Comparison of ENCODE assay signal across 8 cellular contexts in the genomic region with DNA sequence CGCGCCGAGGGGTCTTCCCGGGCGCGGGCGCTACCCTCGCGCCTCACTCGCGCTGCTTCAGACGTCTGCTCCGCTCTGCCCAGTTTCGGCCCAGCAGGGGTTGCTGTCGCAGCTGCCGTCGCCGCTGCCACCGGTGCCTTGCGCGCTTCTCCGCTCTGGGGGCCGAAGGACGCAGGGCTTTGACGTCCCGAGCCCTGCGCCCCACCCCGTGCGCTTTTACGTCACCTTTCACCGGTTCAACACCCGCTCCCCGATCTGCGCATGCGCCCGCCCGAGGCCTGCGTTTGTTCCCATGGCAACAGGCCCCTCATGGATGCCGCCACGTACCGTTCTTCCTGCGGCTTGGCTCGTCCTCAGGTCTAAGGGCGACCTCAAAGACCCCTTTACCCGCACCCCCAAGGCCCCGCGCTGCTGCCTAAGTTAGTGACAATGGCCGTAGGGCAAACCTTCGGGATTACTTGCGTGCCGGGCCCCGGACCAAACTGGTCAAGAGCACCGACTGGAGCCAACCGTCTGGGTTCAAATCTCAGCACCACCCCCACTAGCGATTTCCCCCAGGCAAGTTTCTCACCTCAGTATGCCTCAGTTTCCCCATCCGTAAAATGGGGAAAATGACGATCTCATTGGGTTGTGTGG. TPM values are rescaled to one million over a fixed set of nuclear protein-coding genes. Genes with fewer than 3 reads are reported as not detected.
DNase-seq lines count a peak whose midpoint lies in the region; ATAC-seq, FAIRE-seq and TF ChIP-seq lines count a peak whose summit lies in the region.

No MANE protein-coding gene starts in this region.

- peaks cover 38% of the 10 kb centered on the region for H3K36me3 Mint-ChIP-seq in dendritic cell treated with granulocyte-macrophage colony-stimulating factor and Interleukin-4, amounts not matched to agents 40 ng/mL and 50 ng/mL, for 4 days (ENCODE audit: low read depth)

- peak; percentile 55; the same call in 1 of the 2 replicates for TF ChIP-seq RAD21 in HepG2 (CRISPR knock-in tag; IDR thresholded peaks at IDR 0.05)

- peak overlapping the region; percentile 79 to 92 (median 86) for H3K9ac ChIP-seq in BLaER1 treated with 17β-estradiol and CSF1 and Interleukin-3, amounts not matched to agents 10 nM and 100 nM
- peak overlapping the region; percentile 94 for H3K9ac ChIP-seq in HepG2 (ENCODE audit: insufficient read depth, low read depth, low read length)

- peaks cover 0 to 6% (median 4%) of the 10 kb centered on the region in 11 experiments; a peak in 8 of 22 replicates for H3K27me3 ChIP-seq in BLaER1 treated with 17β-estradiol and CSF1 and Interleukin-3, amounts not matched to agents 10 nM and 100 nM
- H3K27me3 ChIP-seq in HepG2 (ENCODE audit: control insufficient read depth in 1 of 2, insufficient read depth in 2 of 2, low read length in 2 of 2), result no peaks in the 10 kb centered on the region

- peaks cover 0 to 7% (median 0%) of the 10 kb centered on the region in 11 experiments; a peak in 2 of 22 replicates for H3K36me3 ChIP-seq in BLaER1 treated with 17β-estradiol and CSF1 and Interleukin-3, amounts not matched to agents 10 nM and 100 nM
- H3K36me3 ChIP-seq in HepG2 (replicated peaks in 1 of 2; ENCODE audit: control insufficient read depth in 1 of 2, insufficient read depth in 2 of 2, low read length in 2 of 2), result no peaks in the 10 kb centered on the region

- peaks cover 31 to 43% (median 36%) of the 10 kb centered on the region in 10 experiments for H3K4me1 ChIP-seq in BLaER1 treated with 17β-estradiol and CSF1 and Interleukin-3, amounts not matched to agents 10 nM and 100 nM
- peaks cover 54% of the 10 kb centered on the region for H3K4me1 ChIP-seq in HepG2 (ENCODE audit: insufficient read depth, low read length)

- H3K27me3 Mint-ChIP-seq in dendritic cell treated with granulocyte-macrophage colony-stimulating factor and Interleukin-4, amounts not matched to agents 40 ng/mL and 50 ng/mL, for 4 days, result peaks cover 27% of the 10 kb centered on the region

- POLR2A ChIA-PET in HepG2 (lab: Yijun Ruan, JAX), result interaction anchor here (0.8 kb wide), 1 partner anchor 116 kb away, joined by 3 read pairs; a partner anchor contains a TSS

- in situ Hi-C loops in HepG2 (cut with HindIII; ENCODE audit: extremely low pct_ligation_motif_present, low pct_unique_long_range_greater_than_20kb), result loop anchor here (5.0 kb wide), 1 partner anchor 106 kb away; a partner anchor contains a TSS

- 0% methylated on average over 3 of the region's 57 CpGs for WGBS in HepG2 (ENCODE audit: low lambda C conversion rate)

- H3K4me2 ChIP-seq in BLaER1 treated with 17β-estradiol and CSF1 and Interleukin-3, amounts not matched to agents 10 nM and 100 nM, result peak overlapping the region; percentile 76 to 98 (median 90)
- peak overlapping the region; percentile 95 for H3K4me2 ChIP-seq in HepG2 (ENCODE audit: low read depth, low read length)

- no TSS peak for BruUV-seq in HepG2 (replicated peaks; lab: Mats Ljungman, UMichigan)

- H2AFZ ChIP-seq in HepG2 (ENCODE audit: low read length), result no peak overlapping the region

- H3K4me1 Mint-ChIP-seq in dendritic cell treated with granulocyte-macrophage colony-stimulating factor and Interleukin-4, amounts not matched to agents 40 ng/mL and 50 ng/mL, for 4 days (ENCODE audit: low read depth), result peaks cover 44% of the 10 kb centered on the region

- peak overlapping the region; percentile 98 for H3K27ac Mint-ChIP-seq in dendritic cell treated with granulocyte-macrophage colony-stimulating factor and Interleukin-4, amounts not matched to agents 40 ng/mL and 50 ng/mL, for 4 days

- H3K79me2 ChIP-seq in HepG2 (ENCODE audit: insufficient read depth, low read length), result peaks cover 10% of the 10 kb centered on the region

- peak; percentile 19; the same call in 1 of the 2 replicates for TF ChIP-seq CTCF in HepG2 (CRISPR knock-in tag; IDR thresholded peaks at IDR 0.05)

- H3K4me3 Mint-ChIP-seq in dendritic cell treated with granulocyte-macrophage colony-stimulating factor and Interleukin-4, amounts not matched to agents 40 ng/mL and 50 ng/mL, for 4 days, result peak overlapping the region; percentile 97

- TF ChIP-seq POLR2A in HepG2 (IDR thresholded peaks at IDR 0.05; ENCODE audit: insufficient read depth in 1 of 2, low read depth in 2 of 2, low read length in 2 of 2), result peak in 1 of 2 experiments; percentile 85; a peak in 2 of 4 replicates

- FAIRE-seq in HepG2 (lab: Jason Lieb, UNC), result no peak

- H3K27ac ChIP-seq in BLaER1 treated with 17β-estradiol and CSF1 and Interleukin-3, amounts not matched to agents 10 nM and 100 nM, result peak overlapping the region; percentile 66 to 92 (median 86)
- H3K27ac ChIP-seq in HepG2 (ENCODE audit: extremely low read length, insufficient read depth, low read length), result peak overlapping the region; percentile 96

- TF ChIP-seq EP300 in HepG2 (IDR thresholded peaks at IDR 0.05; ENCODE audit: low read depth in 2 of 2, low read length in 2 of 2) (no peak), HepG2 (CRISPR knock-in tag; IDR thresholded peaks at IDR 0.05; ENCODE audit: borderline replicate concordance) (no peak)

- ATAC-seq in GM19351 (IDR thresholded peaks at IDR 0.05; ENCODE audit: unreplicated experiment) (peak; percentile 38), HG03520 (IDR thresholded peaks at IDR 0.05; ENCODE audit: unreplicated experiment) (peak; percentile 33), HepG2 (peak; percentile 17)

- intact Hi-C loops in dendritic cell treated with granulocyte-macrophage colony-stimulating factor and Interleukin-4, amounts not matched to agents 40 ng/mL and 50 ng/mL, for 4 days (cut with micrococcal nuclease), result loop anchor here (1.0 to 10.0 kb wide), 5 partner anchors 41 to 224 kb away; a partner anchor contains a TSS
- intact Hi-C loops in HepG2 (cut with micrococcal nuclease; ENCODE audit: unreplicated experiment), result no loop called here

- H4K20me1 ChIP-seq in BLaER1 treated with 17β-estradiol and CSF1 and Interleukin-3, amounts not matched to agents 10 nM and 100 nM, result peaks cover 6 to 35% (median 24%) of the 10 kb centered on the region in 11 experiments; a peak in 21 of 22 replicates
- H4K20me1 ChIP-seq in HepG2 (ENCODE audit: insufficient read depth, low read length), result no peaks in the 10 kb centered on the region

- CTCF ChIA-PET in HepG2 (lab: Yijun Ruan, JAX; ENCODE audit: low intra/inter-chr PET ratio, low total read pairs), result interaction anchor here (0.6 kb wide), 1 partner anchor 98 kb away, joined by 3 read pairs; a partner anchor contains a TSS

- no peaks in the 10 kb centered on the region for H3K9me3 Mint-ChIP-seq in dendritic cell treated with granulocyte-macrophage colony-stimulating factor and Interleukin-4, amounts not matched to agents 40 ng/mL and 50 ng/mL, for 4 days

- H3K4me3 ChIP-seq in BLaER1 treated with 17β-estradiol and CSF1 and Interleukin-3, amounts not matched to agents 10 nM and 100 nM, result peak overlapping the region; percentile 58 to 86 (median 72)
- peak overlapping the region; percentile 74 to 98 (median 91) for H3K4me3 ChIP-seq in HepG2 (replicated peaks in 1 of 3; ENCODE audit: insufficient read depth in 1 of 3, low read depth in 2 of 3, low read length in 3 of 3)

- H3K9me3 ChIP-seq in BLaER1 treated with 17β-estradiol and CSF1 and Interleukin-3, amounts not matched to agents 10 nM and 100 nM (replicated peaks in 1 of 11), result no peaks in the 10 kb centered on the region
- H3K9me3 ChIP-seq in HepG2 (ENCODE audit: low read length), result no peaks in the 10 kb centered on the region

- DNase-seq in NCI-H526 treated with DMSO at 0.1 percent for 48 hours (lab: John Stamatoyannopoulos, UW) (peak; percentile 95), HepG2 (ENCODE audit: low spot score) (peak; percentile 91)
- peak; percentile 100 for DNase-seq in activated CD4-positive, alpha-beta T cell treated with anti-CD3 and anti-CD28 coated beads, Interleukin-2, amount 50 U/mL, for 1 hour
- peak; percentile 98 for DNase-seq in stimulated activated CD4-positive, alpha-beta T cell treated with anti-CD3 and anti-CD28 coated beads, Interleukin-2, amount 100 ng/mL, for 48 hours

RNA-seq across cellular contexts. Expression of a gene that starts 0.6 kb away (rescaled TPM):
- total RNA-seq in HepG2 (2016; rRNA removed; fragmentation: Illumina TruSeq; extraction: Trizol), result 19.7 and 23.2 TPM in 2 replicates
- 18.4 and 24.3 TPM in 2 replicates for total RNA-seq in HepG2 (2016; cell fraction: cytosol; rRNA removed; fragmentation: Illumina TruSeq; extraction: Trizol; ENCODE audit: low read depth)
- 14.9 and 23.0 TPM in 2 replicates for total RNA-seq in HepG2 (2016; cell fraction: insoluble cytoplasmic fraction; rRNA removed; fragmentation: Illumina TruSeq; extraction: Trizol)
- total RNA-seq in HepG2 (2016; cell fraction: membrane; rRNA removed; fragmentation: Illumina TruSeq; extraction: Trizol), result 24.4 and 32.7 TPM in 2 replicates
- total RNA-seq in HepG2 (2016; cell fraction: nucleus; rRNA removed; fragmentation: Illumina TruSeq; extraction: Trizol), result 16.1 and 17.6 TPM in 2 replicates
- 15.0 and 15.2 TPM in 2 replicates for polyA plus RNA-seq in HepG2 (2011; rRNA removed)
- 13.5 and 23.6 TPM in 2 replicates for polyA plus RNA-seq in HepG2 (2011; cell fraction: cytosol; rRNA removed)
- 32.3 and 35.7 TPM in 2 replicates for polyA plus RNA-seq in HepG2 (2011; cell fraction: nucleus; rRNA removed)
- 11.0 and 19.0 TPM in 2 replicates for polyA plus RNA-seq in HepG2 (2012)
- 34.7 and 53.1 TPM in 2 replicates for polyA plus RNA-seq in HepG2 (2016; cell fraction: cytosol; fragmentation: Illumina TruSeq; extraction: Trizol; ENCODE audit: low read depth)
- 31.6 and 43.1 TPM in 2 replicates for polyA plus RNA-seq in HepG2 (2016; cell fraction: insoluble cytoplasmic fraction; fragmentation: Illumina TruSeq; extraction: Trizol; ENCODE audit: low read depth)
- 52.5 and 57.8 TPM in 2 replicates for polyA plus RNA-seq in HepG2 (2016; cell fraction: membrane; fragmentation: Illumina TruSeq; extraction: Trizol; ENCODE audit: low read depth)
- polyA plus RNA-seq in HepG2 (2016; cell fraction: nucleus; fragmentation: Illumina TruSeq; extraction: Trizol; ENCODE audit: insufficient read depth, low read depth), result 45.1 and 46.7 TPM in 2 replicates
- polyA minus RNA-seq in HepG2 (2011; rRNA and poly(A)+ RNA removed; ENCODE audit: low replicate concordance), result 16.8 and 42.0 TPM in 2 replicates
- 13.8 and 17.6 TPM in 2 replicates for polyA minus RNA-seq in HepG2 (2011; cell fraction: cytosol; rRNA and poly(A)+ RNA removed)
- 10.1 and 16.6 TPM in 2 replicates for polyA minus RNA-seq in HepG2 (2011; cell fraction: nucleus; rRNA and poly(A)+ RNA removed)

RNA-seq across cellular contexts. Expression of a gene that starts 3.4 kb away (rescaled TPM):
- total RNA-seq in HepG2 (2016; rRNA removed; fragmentation: Illumina TruSeq; extraction: Trizol), result 7.7 and 8.5 TPM in 2 replicates
- total RNA-seq in HepG2 (2016; cell fraction: cytosol; rRNA removed; fragmentation: Illumina TruSeq; extraction: Trizol; ENCODE audit: low read depth), result 2.1 and 3.4 TPM in 2 replicates
- 6.0 and 8.5 TPM in 2 replicates for total RNA-seq in HepG2 (2016; cell fraction: insoluble cytoplasmic fraction; rRNA removed; fragmentation: Illumina TruSeq; extraction: Trizol)
- total RNA-seq in HepG2 (2016; cell fraction: membrane; rRNA removed; fragmentation: Illumina TruSeq; extraction: Trizol), result 8.3 and 9.9 TPM in 2 replicates
- 7.3 and 8.9 TPM in 2 replicates for total RNA-seq in HepG2 (2016; cell fraction: nucleus; rRNA removed; fragmentation: Illumina TruSeq; extraction: Trizol)
- 8.2 and 9.4 TPM in 2 replicates for polyA plus RNA-seq in HepG2 (2011; rRNA removed)
- polyA plus RNA-seq in HepG2 (2011; cell fraction: cytosol; rRNA removed), result 5.2 and 10.7 TPM in 2 replicates
- polyA plus RNA-seq in HepG2 (2011; cell fraction: nucleus; rRNA removed), result 38.2 and 58.0 TPM in 2 replicates
- 4.4 and 9.1 TPM in 2 replicates for polyA plus RNA-seq in HepG2 (2012)
- 3.2 and 3.6 TPM in 2 replicates for polyA plus RNA-seq in HepG2 (2016; cell fraction: cytosol; fragmentation: Illumina TruSeq; extraction: Trizol; ENCODE audit: low read depth)
- polyA plus RNA-seq in HepG2 (2016; cell fraction: insoluble cytoplasmic fraction; fragmentation: Illumina TruSeq; extraction: Trizol; ENCODE audit: low read depth), result 5.6 and 8.6 TPM in 2 replicates
- polyA plus RNA-seq in HepG2 (2016; cell fraction: membrane; fragmentation: Illumina TruSeq; extraction: Trizol; ENCODE audit: low read depth), result 7.7 and 8.1 TPM in 2 replicates
- 19.9 and 22.6 TPM in 2 replicates for polyA plus RNA-seq in HepG2 (2016; cell fraction: nucleus; fragmentation: Illumina TruSeq; extraction: Trizol; ENCODE audit: insufficient read depth, low read depth)
- polyA minus RNA-seq in HepG2 (2011; rRNA and poly(A)+ RNA removed; ENCODE audit: low replicate concordance), result 29.1 and 72.8 TPM in 2 replicates
- 10.6 and 11.6 TPM in 2 replicates for polyA minus RNA-seq in HepG2 (2011; cell fraction: cytosol; rRNA and poly(A)+ RNA removed)
- polyA minus RNA-seq in HepG2 (2011; cell fraction: nucleus; rRNA and poly(A)+ RNA removed), result 6.8 and 9.1 TPM in 2 replicates

RNA-seq across cellular contexts. Expression of a gene that starts 14.6 kb away (rescaled TPM):
- total RNA-seq in HepG2 (2016; rRNA removed; fragmentation: Illumina TruSeq; extraction: Trizol), result not detected in 2 replicates
- not detected in 2 replicates for total RNA-seq in HepG2 (2016; cell fraction: cytosol; rRNA removed; fragmentation: Illumina TruSeq; extraction: Trizol; ENCODE audit: low read depth)
- not detected in 2 replicates for total RNA-seq in HepG2 (2016; cell fraction: insoluble cytoplasmic fraction; rRNA removed; fragmentation: Illumina TruSeq; extraction: Trizol)
- not detected in 2 replicates for total RNA-seq in HepG2 (2016; cell fraction: membrane; rRNA removed; fragmentation: Illumina TruSeq; extraction: Trizol)
- total RNA-seq in HepG2 (2016; cell fraction: nucleus; rRNA removed; fragmentation: Illumina TruSeq; extraction: Trizol), result not detected in 2 replicates
- polyA plus RNA-seq in HepG2 (2011; rRNA removed), result not detected in 2 replicates
- not detected in 2 replicates for polyA plus RNA-seq in HepG2 (2011; cell fraction: cytosol; rRNA removed)
- polyA plus RNA-seq in HepG2 (2011; cell fraction: nucleus; rRNA removed), result not detected in 2 replicates
- not detected in 2 replicates for polyA plus RNA-seq in HepG2 (2012)
- polyA plus RNA-seq in HepG2 (2016; cell fraction: cytosol; fragmentation: Illumina TruSeq; extraction: Trizol; ENCODE audit: low read depth), result not detected in 2 replicates
- not detected in 2 replicates for polyA plus RNA-seq in HepG2 (2016; cell fraction: insoluble cytoplasmic fraction; fragmentation: Illumina TruSeq; extraction: Trizol; ENCODE audit: low read depth)
- not detected in 2 replicates for polyA plus RNA-seq in HepG2 (2016; cell fraction: membrane; fragmentation: Illumina TruSeq; extraction: Trizol; ENCODE audit: low read depth)
- not detected in 2 replicates for polyA plus RNA-seq in HepG2 (2016; cell fraction: nucleus; fragmentation: Illumina TruSeq; extraction: Trizol; ENCODE audit: insufficient read depth, low read depth)
- polyA minus RNA-seq in HepG2 (2011; rRNA and poly(A)+ RNA removed; ENCODE audit: low replicate concordance), result not detected in 2 replicates
- not detected in 2 replicates for polyA minus RNA-seq in HepG2 (2011; cell fraction: cytosol; rRNA and poly(A)+ RNA removed)
- not detected in 2 replicates for polyA minus RNA-seq in HepG2 (2011; cell fraction: nucleus; rRNA and poly(A)+ RNA removed)

RNA-seq across cellular contexts. Expression of a gene that starts 25.8 kb away (rescaled TPM):
- total RNA-seq in HepG2 (2016; rRNA removed; fragmentation: Illumina TruSeq; extraction: Trizol), result 51.8 and 54.7 TPM in 2 replicates
- 29.3 and 29.9 TPM in 2 replicates for total RNA-seq in HepG2 (2016; cell fraction: cytosol; rRNA removed; fragmentation: Illumina TruSeq; extraction: Trizol; ENCODE audit: low read depth)
- 49.6 and 51.5 TPM in 2 replicates for total RNA-seq in HepG2 (2016; cell fraction: insoluble cytoplasmic fraction; rRNA removed; fragmentation: Illumina TruSeq; extraction: Trizol)
- total RNA-seq in HepG2 (2016; cell fraction: membrane; rRNA removed; fragmentation: Illumina TruSeq; extraction: Trizol), result 34.6 and 35.9 TPM in 2 replicates
- 23.8 and 25.0 TPM in 2 replicates for total RNA-seq in HepG2 (2016; cell fraction: nucleus; rRNA removed; fragmentation: Illumina TruSeq; extraction: Trizol)
- 110 and 113 TPM in 2 replicates for polyA plus RNA-seq in HepG2 (2011; rRNA removed)
- polyA plus RNA-seq in HepG2 (2011; cell fraction: cytosol; rRNA removed), result 108 and 172 TPM in 2 replicates
- 78.7 and 80.7 TPM in 2 replicates for polyA plus RNA-seq in HepG2 (2011; cell fraction: nucleus; rRNA removed)
- 58.6 and 77.3 TPM in 2 replicates for polyA plus RNA-seq in HepG2 (2012)
- polyA plus RNA-seq in HepG2 (2016; cell fraction: cytosol; fragmentation: Illumina TruSeq; extraction: Trizol; ENCODE audit: low read depth), result 24.7 and 25.0 TPM in 2 replicates
- polyA plus RNA-seq in HepG2 (2016; cell fraction: insoluble cytoplasmic fraction; fragmentation: Illumina TruSeq; extraction: Trizol; ENCODE audit: low read depth), result 54.4 and 55.2 TPM in 2 replicates
- 28.2 and 32.3 TPM in 2 replicates for polyA plus RNA-seq in HepG2 (2016; cell fraction: membrane; fragmentation: Illumina TruSeq; extraction: Trizol; ENCODE audit: low read depth)
- polyA plus RNA-seq in HepG2 (2016; cell fraction: nucleus; fragmentation: Illumina TruSeq; extraction: Trizol; ENCODE audit: insufficient read depth, low read depth), result 38.0 and 39.2 TPM in 2 replicates
- polyA minus RNA-seq in HepG2 (2011; rRNA and poly(A)+ RNA removed; ENCODE audit: low replicate concordance), result 79.5 and 121 TPM in 2 replicates
- 35.7 and 42.3 TPM in 2 replicates for polyA minus RNA-seq in HepG2 (2011; cell fraction: cytosol; rRNA and poly(A)+ RNA removed)
- polyA minus RNA-seq in HepG2 (2011; cell fraction: nucleus; rRNA and poly(A)+ RNA removed), result 23.3 and 30.8 TPM in 2 replicates

RNA-seq across cellular contexts. Expression of a gene that starts 39.6 kb away (rescaled TPM):
- total RNA-seq in HepG2 (2016; rRNA removed; fragmentation: Illumina TruSeq; extraction: Trizol), result 5.1 and 6.9 TPM in 2 replicates
- 19.7 and 21.6 TPM in 2 replicates for total RNA-seq in HepG2 (2016; cell fraction: cytosol; rRNA removed; fragmentation: Illumina TruSeq; extraction: Trizol; ENCODE audit: low read depth)
- 3.5 and 6.0 TPM in 2 replicates for total RNA-seq in HepG2 (2016; cell fraction: insoluble cytoplasmic fraction; rRNA removed; fragmentation: Illumina TruSeq; extraction: Trizol)
- total RNA-seq in HepG2 (2016; cell fraction: membrane; rRNA removed; fragmentation: Illumina TruSeq; extraction: Trizol), result 16.8 and 19.3 TPM in 2 replicates
- 5.3 and 5.6 TPM in 2 replicates for total RNA-seq in HepG2 (2016; cell fraction: nucleus; rRNA removed; fragmentation: Illumina TruSeq; extraction: Trizol)
- 26.9 and 36.5 TPM in 2 replicates for polyA plus RNA-seq in HepG2 (2011; rRNA removed)
- polyA plus RNA-seq in HepG2 (2011; cell fraction: cytosol; rRNA removed), result 56.6 and 72.3 TPM in 2 replicates
- polyA plus RNA-seq in HepG2 (2011; cell fraction: nucleus; rRNA removed), result 67.1 and 76.3 TPM in 2 replicates
- polyA plus RNA-seq in HepG2 (2012), result 21.5 and 23.1 TPM in 2 replicates
- polyA plus RNA-seq in HepG2 (2016; cell fraction: cytosol; fragmentation: Illumina TruSeq; extraction: Trizol; ENCODE audit: low read depth), result 118 and 120 TPM in 2 replicates
- 17.4 and 19.8 TPM in 2 replicates for polyA plus RNA-seq in HepG2 (2016; cell fraction: insoluble cytoplasmic fraction; fragmentation: Illumina TruSeq; extraction: Trizol; ENCODE audit: low read depth)
- 70.1 and 76.5 TPM in 2 replicates for polyA plus RNA-seq in HepG2 (2016; cell fraction: membrane; fragmentation: Illumina TruSeq; extraction: Trizol; ENCODE audit: low read depth)
- 24.6 and 30.7 TPM in 2 replicates for polyA plus RNA-seq in HepG2 (2016; cell fraction: nucleus; fragmentation: Illumina TruSeq; extraction: Trizol; ENCODE audit: insufficient read depth, low read depth)
- polyA minus RNA-seq in HepG2 (2011; rRNA and poly(A)+ RNA removed; ENCODE audit: low replicate concordance), result 6.6 and 13.2 TPM in 2 replicates
- polyA minus RNA-seq in HepG2 (2011; cell fraction: cytosol; rRNA and poly(A)+ RNA removed), result 5.4 and 6.5 TPM in 2 replicates
- polyA minus RNA-seq in HepG2 (2011; cell fraction: nucleus; rRNA and poly(A)+ RNA removed), result 7.3 and 8.6 TPM in 2 replicates

Comparison
In these comparisons a context has a peak if more than half of its experiments do, and no peak if none do; other contexts are left out.
1. Peak in every context shown above with its lines: DNase-seq, ATAC-seq, H3K4me3 ChIP-seq and H3K27ac ChIP-seq.